Comparison of ENCODE assay signal across 8 cellular contexts in the genomic region with DNA sequence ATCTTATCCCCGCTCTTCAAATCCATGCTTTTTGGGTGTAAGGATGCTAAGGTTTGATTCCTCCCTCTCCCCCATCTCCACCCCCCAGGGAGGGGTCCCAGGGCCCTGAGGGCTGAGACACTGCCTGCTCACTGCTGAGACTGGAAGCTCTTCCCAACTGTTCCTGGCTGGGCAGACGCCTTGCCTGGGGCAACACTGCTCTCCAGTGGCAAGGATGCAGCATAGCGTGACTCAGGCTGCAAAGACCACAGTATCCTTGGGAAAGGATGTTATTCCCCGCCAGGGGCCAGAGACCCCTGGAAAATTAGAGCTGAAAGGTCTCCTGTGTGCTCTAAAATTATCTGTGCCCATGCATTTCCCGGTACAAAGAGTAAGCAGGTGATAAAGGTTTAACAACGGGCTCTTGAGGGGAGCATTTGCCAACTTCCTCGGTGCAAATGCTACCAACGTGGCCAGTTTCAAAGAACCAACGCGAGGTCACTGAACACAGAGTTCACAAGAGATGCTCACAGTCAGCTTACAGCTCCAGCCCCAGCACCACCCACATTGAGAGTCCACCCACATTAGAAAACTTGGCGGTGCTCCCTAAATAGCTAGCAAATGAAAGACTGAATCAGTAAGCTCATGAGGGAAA.
DNase-seq lines count a peak whose midpoint lies in the region; ATAC-seq and TF ChIP-seq lines count a peak whose summit lies in the region.

No MANE protein-coding gene starts in this region.

- H3K79me1 ChIP-seq in mesenchymal stem cell (replicated peaks; ENCODE audit: low read length, poor library complexity, severe bottlenecking): no peaks in the 10 kb centered on the region

- no peak overlapping the region for H3K14ac ChIP-seq in mesenchymal stem cell (ENCODE audit: low read length in 2 of 2)

- H3K27me3 ChIP-seq in NT2/D1 (ENCODE audit: insufficient read depth, insufficient read length): peaks cover 26% of the 10 kb centered on the region
- peaks cover 0 to 8% (median 0%) of the 10 kb centered on the region in 45 donors for H3K27me3 ChIP-seq in dorsolateral prefrontal cortex
- H3K27me3 ChIP-seq in mesenchymal stem cell (ENCODE audit: control insufficient read depth in 1 of 2, insufficient read depth in 1 of 2, low read length in 2 of 2): peaks cover 15 to 56% of the 10 kb centered on the region in 2 experiments

- no peak overlapping the region for H3K9ac ChIP-seq in NT2/D1 (ENCODE audit: insufficient read length, low read depth)
- no peak overlapping the region for H3K9ac ChIP-seq in mesenchymal stem cell (ENCODE audit: low read length)

- peak; percentile 21 for DNase-seq in activated effector memory CD4-positive, alpha-beta T cell treated with anti-CD3 and anti-CD28 coated beads, Interleukin-2, amount 50 U/mL, for 16 hours
- DNase-seq in activated effector memory CD4-positive, alpha-beta T cell treated with Interleukin-2 at 50 U/mL for 16 hours: no peak
- DNase-seq in NT2/D1 (ENCODE audit: low read depth, low spot score): peak; percentile 54
- DNase-seq in dorsolateral prefrontal cortex: peak in 8 of 10 donors; percentile 38 to 80 (median 70)
- peak; percentile 66 for DNase-seq in mesenchymal stem cell
- no peak for DNase-seq in NCI-H1436 treated with DMSO at 0.1 percent for 48 hours (lab: John Stamatoyannopoulos, UW)
- no peak for DNase-seq in activated CD8-positive, alpha-beta memory T cell treated with anti-CD3 and anti-CD28 coated beads, Interleukin-2, amount 50 U/mL, for 48 hours

- H3K36me3 ChIP-seq in NT2/D1 (ENCODE audit: insufficient read depth, insufficient read length, low read length) (no peaks in the 10 kb centered on the region), mesenchymal stem cell (ENCODE audit: control insufficient read depth in 1 of 2, insufficient read depth in 2 of 2, low read depth in 1 of 2, low read length in 2 of 2) (no peaks in the 10 kb centered on the region)

- H2AFZ ChIP-seq in mesenchymal stem cell (ENCODE audit: low read depth, low read length): no peak overlapping the region

- 40% methylated on average over 10 of the region's 11 CpGs for WGBS in mesenchymal stem cell

- no peak overlapping the region for H2BK120ac ChIP-seq in mesenchymal stem cell (ENCODE audit: low read depth, low read length)

- ATAC-seq in HG03460 (IDR thresholded peaks at IDR 0.05; ENCODE audit: unreplicated experiment): no peak

- H3K4ac ChIP-seq in mesenchymal stem cell (ENCODE audit: low read depth in 1 of 2, low read length in 2 of 2): no peak overlapping the region

- intact Hi-C loops in dorsolateral prefrontal cortex (cut with DNase I): loop anchor here in 1 of 2 donors (1.0 to 10.0 kb wide), 4 partner anchors 272 to 1023 kb away; partner anchors contain the start of gene NSG2

- H3K4me1 ChIP-seq in NT2/D1 (ENCODE audit: insufficient read depth, insufficient read length) (peaks cover 4% of the 10 kb centered on the region), mesenchymal stem cell (ENCODE audit: control insufficient read depth, insufficient read depth, low read depth, low read length) (no peaks in the 10 kb centered on the region)

- H3K27ac ChIP-seq in dorsolateral prefrontal cortex (no peak overlapping the region), mesenchymal stem cell (ENCODE audit: low read length, poor library complexity, severe bottlenecking) (no peak overlapping the region)

- no peak overlapping the region for H4K8ac ChIP-seq in mesenchymal stem cell (ENCODE audit: low read length)

- H2BK15ac ChIP-seq in mesenchymal stem cell (ENCODE audit: low read depth, poor library complexity, severe bottlenecking): no peak overlapping the region

- no peak overlapping the region for H2BK5ac ChIP-seq in mesenchymal stem cell (ENCODE audit: low read depth, low read length, poor library complexity, severe bottlenecking)

- H3K23ac ChIP-seq in mesenchymal stem cell (ENCODE audit: low read length in 2 of 2): no peak overlapping the region

- no peak overlapping the region for H3K4me2 ChIP-seq in mesenchymal stem cell (ENCODE audit: low read length, poor library complexity, severe bottlenecking)

- H2BK12ac ChIP-seq in mesenchymal stem cell (ENCODE audit: low read length in 2 of 2): no peak overlapping the region

- no peak overlapping the region for H2AK5ac ChIP-seq in mesenchymal stem cell (ENCODE audit: low read length, severe bottlenecking)

- H3K4me3 ChIP-seq in NT2/D1 (ENCODE audit: insufficient read length, low read depth): no peak overlapping the region
- peak overlapping the region in 21 of 59 donors; percentile 5 to 48 (median 29) for H3K4me3 ChIP-seq in dorsolateral prefrontal cortex
- H3K4me3 ChIP-seq in mesenchymal stem cell (ENCODE audit: insufficient read depth in 1 of 2, low read depth in 1 of 2, low read length in 2 of 2): no peak overlapping the region

- no peaks in the 10 kb centered on the region for H3K9me3 ChIP-seq in NT2/D1 (ENCODE audit: insufficient read depth, low read length)
- H3K9me3 ChIP-seq in mesenchymal stem cell (ENCODE audit: control insufficient read depth, low read length): peaks cover 5% of the 10 kb centered on the region

- peak; percentile 52 to 92 (median 81) for TF ChIP-seq CTCF in dorsolateral prefrontal cortex (IDR thresholded peaks at IDR 0.05 in 54 of 56, conservative IDR thresholded peaks at IDR 0.05 in 2 of 56; ENCODE audit: low read depth in 1 of 56, partially characterized antibody in 56 of 56)

- no peak overlapping the region for H3K18ac ChIP-seq in mesenchymal stem cell (ENCODE audit: low read depth in 1 of 2, low read length in 2 of 2)

- no peak overlapping the region for H4K91ac ChIP-seq in mesenchymal stem cell (ENCODE audit: low read length)

Comparison
In these comparisons a context has a peak if more than half of its experiments do, and no peak if none do; other contexts are left out.
1. DNase-seq: peak in activated effector memory CD4-positive, alpha-beta T cell treated with anti-CD3 and anti-CD28 coated beads, Interleukin-2, amount 50 U/mL, for 16 hours (single experiment), NT2/D1 (single experiment), dorsolateral prefrontal cortex (8 of 10) and mesenchymal stem cell (single experiment); none in activated effector memory CD4-positive, alpha-beta T cell treated with Interleukin-2 at 50 U/mL for 16 hours (single experiment), NCI-H1436 treated with DMSO at 0.1 percent for 48 hours (single experiment) and activated CD8-positive, alpha-beta memory T cell treated with anti-CD3 and anti-CD28 coated beads, Interleukin-2, amount 50 U/mL, for 48 hours (single experiment).